In genomic region chr17:35714988-35715387, GRCh38 we compare ENCODE assay signal across 23 cellular contexts. TPM values are rescaled to one million over a fixed set of nuclear protein-coding genes. Genes with fewer than 3 reads are reported as not detected.
"Had no signal": no experiment of that assay in that cellular context is flagged by ENCODE, and none has a peak within 500 bp of the region (broad histone marks: within the 10 kb centered on the region; RNA-seq: fewer than 3 reads in every experiment).

No MANE protein-coding gene starts in this region.

- H3K27ac Mint-ChIP-seq: effector memory CD8-positive, alpha-beta T cell; naive B cell; nephron progenitor cell; stimulated activated effector memory CD8-positive, alpha-beta T cell treated with anti-CD3 and anti-CD28 coated beads, Interleukin-12 subunit alpha, Interleukin-12 subunit beta, amount 100 ng/mL, for 72 hours; stimulated activated naive CD8-positive, alpha-beta T cell treated with anti-CD3 and anti-CD28 coated beads, Interleukin-15, amount 100 ng/mL, for 72 hours had no signal

- DNase-seq: cortex of kidney; effector memory CD8-positive, alpha-beta T cell; esophagus squamous epithelium; foreskin fibroblast; islet precursor cell; left lung; mesendoderm; naive B cell; nephron progenitor cell; ovary; right lobe of liver; stimulated activated CD4-positive, alpha-beta T cell treated with anti-CD3 and anti-CD28 coated beads, Interleukin-4, amount 100 ng/mL, for 1 hour; stimulated activated CD8-positive, alpha-beta memory T cell treated with anti-CD3 and anti-CD28 coated beads, Interleukin-4, amount 100 ng/mL, for 48 hours; stimulated activated naive CD8-positive, alpha-beta T cell treated with anti-CD3 and anti-CD28 coated beads, Interleukin-15, amount 100 ng/mL, for 72 hours; testis; transverse colon had no signal

- H3K27me3 Mint-ChIP-seq: central memory CD8-positive, alpha-beta T cell; effector memory CD8-positive, alpha-beta T cell; naive B cell; stimulated activated naive CD8-positive, alpha-beta T cell treated with anti-CD3 and anti-CD28 coated beads, Interleukin-15, amount 100 ng/mL, for 72 hours had no signal

- H3K36me3 ChIP-seq: ovary, right lobe of liver had no signal

- H3K27me3 ChIP-seq: esophagus squamous epithelium, left lung, ovary, right lobe of liver, testis, transverse colon had no signal

- ATAC-seq: effector memory CD8-positive, alpha-beta T cell; left lung; right lobe of liver; stimulated activated effector memory CD8-positive, alpha-beta T cell treated with anti-CD3 and anti-CD28 coated beads, Interleukin-12 subunit alpha, Interleukin-12 subunit beta, amount 100 ng/mL, for 72 hours; stimulated activated naive CD8-positive, alpha-beta T cell treated with anti-CD3 and anti-CD28 coated beads, Interleukin-15, amount 100 ng/mL, for 72 hours had no signal

- H3K4me3 ChIP-seq: esophagus squamous epithelium, left lung, ovary, right lobe of liver, testis, transverse colon had no signal

- H3K4me3 Mint-ChIP-seq: central memory CD8-positive, alpha-beta T cell; effector memory CD8-positive, alpha-beta T cell; naive B cell; nephron progenitor cell; stimulated activated effector memory CD8-positive, alpha-beta T cell treated with anti-CD3 and anti-CD28 coated beads, Interleukin-12 subunit alpha, Interleukin-12 subunit beta, amount 100 ng/mL, for 72 hours; stimulated activated naive CD8-positive, alpha-beta T cell treated with anti-CD3 and anti-CD28 coated beads, Interleukin-15, amount 100 ng/mL, for 72 hours had no signal

- H3K27ac ChIP-seq: epithelial cell of prostate, esophagus squamous epithelium, left lung, ovary, right lobe of liver, testis, transverse colon had no signal

- H3K9me3 ChIP-seq: esophagus squamous epithelium, left lung, ovary, right lobe of liver, testis, transverse colon had no signal

- H3K4me1 Mint-ChIP-seq: stimulated activated effector memory CD8-positive, alpha-beta T cell treated with anti-CD3 and anti-CD28 coated beads, Interleukin-12 subunit alpha, Interleukin-12 subunit beta, amount 100 ng/mL, for 72 hours had no signal

RNA-seq across cellular contexts. Expression of gene GAS2L2, which starts 38.1 kb away (rescaled TPM):
- total RNA-seq: esophagus squamous epithelium, posterior vena cava, right lobe of liver, transverse colon, ureter had no signal

RNA-seq across cellular contexts. Expression of gene C17orf50, which starts 45.7 kb away (rescaled TPM):
- total RNA-seq: esophagus squamous epithelium, left lung, lung microvascular endothelial cell, ovary, posterior vena cava, right lobe of liver, subcutaneous adipose tissue, transverse colon, ureter had no signal
- polyA plus RNA-seq: ovary had no signal
